ENCODE assay signal across 8 cellular contexts in genomic region chr9:133141833-133142594, GRCh38. TPM values are rescaled to one million over a fixed set of nuclear protein-coding genes. Genes with fewer than 3 reads are reported as not detected.
DNase-seq lines count a peak whose midpoint lies in the region; ATAC-seq and TF ChIP-seq lines count a peak whose summit lies in the region.

No MANE protein-coding gene starts in this region.

- POLR2A ChIA-PET in HEK293 (lab: Yijun Ruan, JAX) = no interaction called here
- POLR2A ChIA-PET in activated CD8-positive, alpha-beta T cell treated with anti-CD3 and anti-CD28 coated beads for 36 hours (lab: Charles Lee) = interaction anchor here (8.5 kb wide), 1 partner anchor 8 kb away, joined by 78 read pairs; no protein-coding TSS in a partner anchor

- CTCF ChIA-PET in HEK293 (lab: Yijun Ruan, JAX) = interaction anchor here (0.6 to 7.0 kb wide), 3 partner anchors 8 to 164 kb away, joined by 4 to 131 read pairs (median 4); no protein-coding TSS in a partner anchor
- CTCF ChIA-PET in activated CD8-positive, alpha-beta T cell treated with anti-CD3 and anti-CD28 coated beads for 36 hours (lab: Charles Lee) = interaction anchor here (3.4 to 8.5 kb wide), 3 partner anchors 11 to 119 kb away, joined by 22 to 376 read pairs (median 177); partner anchors contain the start of gene RALGDS
- CTCF ChIA-PET in Calu3 (lab: Charles Lee) = no interaction called here

- peak overlapping the region; percentile 83 for H3K27ac Mint-ChIP-seq in activated CD8-positive, alpha-beta T cell treated with anti-CD3 and anti-CD28 coated beads for 36 hours
- H3K27ac Mint-ChIP-seq in endothelial cell (ENCODE audit: unreplicated experiment) (peak overlapping the region; percentile 67), Calu3 (ENCODE audit: unreplicated experiment) (no peak overlapping the region)

- H3K4me1 Mint-ChIP-seq in activated CD8-positive, alpha-beta T cell treated with anti-CD3 and anti-CD28 coated beads for 36 hours (ENCODE audit: low read depth) = peaks cover 72% of the 10 kb centered on the region
- H3K4me1 Mint-ChIP-seq in endothelial cell (ENCODE audit: unreplicated experiment) (peaks cover 20% of the 10 kb centered on the region), Calu3 (ENCODE audit: low read depth, unreplicated experiment) (no peaks in the 10 kb centered on the region)

- H3K36me3 Mint-ChIP-seq in activated CD8-positive, alpha-beta T cell treated with anti-CD3 and anti-CD28 coated beads for 36 hours (ENCODE audit: low read depth) = peaks cover 17% of the 10 kb centered on the region
- peaks cover 9% of the 10 kb centered on the region for H3K36me3 Mint-ChIP-seq in endothelial cell (ENCODE audit: low read depth, unreplicated experiment)
- peaks cover 4% of the 10 kb centered on the region for H3K36me3 Mint-ChIP-seq in Calu3 (ENCODE audit: insufficient read depth, unreplicated experiment)

- no peaks in the 10 kb centered on the region for H3K27me3 Mint-ChIP-seq in activated CD8-positive, alpha-beta T cell treated with anti-CD3 and anti-CD28 coated beads for 36 hours
- H3K27me3 Mint-ChIP-seq in endothelial cell (ENCODE audit: unreplicated experiment) (peaks cover 13% of the 10 kb centered on the region), Calu3 (ENCODE audit: unreplicated experiment) (no peaks in the 10 kb centered on the region)

- intact Hi-C loops in activated CD8-positive, alpha-beta T cell treated with anti-CD3 and anti-CD28 coated beads for 36 hours (cut with micrococcal nuclease) = no loop called here
- intact Hi-C loops in Calu3 (cut with micrococcal nuclease; ENCODE audit: unreplicated experiment) = loop anchor here (10.0 kb wide), 1 partner anchor 107 kb away; the partner anchor contains the start of gene GTF3C5

- TF ChIP-seq CTCF in HEK293 (tag by site-specific recombination; IDR thresholded peaks at IDR 0.05) = no peak
- no peak for TF ChIP-seq CTCF in activated CD8-positive, alpha-beta T cell treated with anti-CD3 and anti-CD28 coated beads for 36 hours (IDR thresholded peaks at IDR 0.05)
- no peak for TF ChIP-seq CTCF in endothelial cell (IDR thresholded peaks at IDR 0.05; ENCODE audit: unreplicated experiment)
- no peak for TF ChIP-seq CTCF in Calu3 (IDR thresholded peaks at IDR 0.05; ENCODE audit: unreplicated experiment)

- H3K4me3 Mint-ChIP-seq in activated CD8-positive, alpha-beta T cell treated with anti-CD3 and anti-CD28 coated beads for 36 hours = peak overlapping the region; percentile 47
- H3K4me3 Mint-ChIP-seq in endothelial cell (ENCODE audit: unreplicated experiment) (no peak overlapping the region), Calu3 (ENCODE audit: low read depth, unreplicated experiment) (no peak overlapping the region)

- no peaks in the 10 kb centered on the region for H3K9me3 Mint-ChIP-seq in activated CD8-positive, alpha-beta T cell treated with anti-CD3 and anti-CD28 coated beads for 36 hours
- no peaks in the 10 kb centered on the region for H3K9me3 Mint-ChIP-seq in endothelial cell (ENCODE audit: unreplicated experiment)
- H3K9me3 Mint-ChIP-seq in Calu3 (ENCODE audit: low read depth, unreplicated experiment) = no peaks in the 10 kb centered on the region

- H3K4me1 ChIP-seq in HEK293 (ENCODE audit: control insufficient read depth, insufficient read depth, low read length) = no peaks in the 10 kb centered on the region; the same call in 1 of the 2 replicates

- H3K4me3 ChIP-seq in HEK293 (ENCODE audit: low read depth, low read length) = no peak overlapping the region

- peak; percentile 32 for ATAC-seq in activated CD8-positive, alpha-beta T cell treated with anti-CD3 and anti-CD28 coated beads for 36 hours
- no peak for ATAC-seq in HG03439 (IDR thresholded peaks at IDR 0.05; ENCODE audit: unreplicated experiment)

- no peaks in the 10 kb centered on the region for H3K36me3 ChIP-seq in HEK293 (ENCODE audit: control insufficient read depth in 2 of 2, insufficient read depth in 1 of 2, low read length in 2 of 2)

- no peaks in the 10 kb centered on the region for H3K9me3 ChIP-seq in HEK293 (ENCODE audit: control insufficient read depth, insufficient read depth, low read depth, low read length)

- no peak overlapping the region for H3K27ac ChIP-seq in HEK293 (ENCODE audit: extremely low read depth, low read depth, low read length)

- DNase-seq in activated CD8-positive, alpha-beta T cell treated with anti-CD3 and anti-CD28 coated beads for 36 hours = peak; percentile 86
- DNase-seq in endothelial cell (ENCODE audit: low spot score) (no peak), NCI-H1048 (lab: John Stamatoyannopoulos, UW) (no peak), islet precursor cell (no peak), Calu3 (no peak)
- DNase-seq in stimulated activated CD8-positive, alpha-beta memory T cell treated with anti-CD3 and anti-CD28 coated beads, Interleukin-4, amount 100 ng/mL, for 1 hour (ENCODE audit: low read depth in 2 of 2, low spot score in 1 of 2) = peak; percentile 48 to 65

- no TSS peak for BruUV-seq in Calu3 (replicated peaks; lab: Mats Ljungman, UMichigan)

TF ChIP-seq in HEK293, 187 proteins besides CTCF, POLR2A, EP300 and RAD21 (continues in another document):
- TF ChIP-seq ZNF626 (tag by site-specific recombination; IDR thresholded peaks at IDR 0.05) = no peak
- TF ChIP-seq ZNF658 (tag by site-specific recombination; IDR thresholded peaks at IDR 0.05) = no peak
- TF ChIP-seq ZNF530 (tag by site-specific recombination; IDR thresholded peaks at IDR 0.05; ENCODE audit: low read depth) = no peak
- no peak for TF ChIP-seq ZNF174 (tag by site-specific recombination; IDR thresholded peaks at IDR 0.05)
- no peak for TF ChIP-seq SP3 (tag by site-specific recombination; IDR thresholded peaks at IDR 0.05)
- 0 out of 2 replicates have a peak, but pooled peaks have one; percentile 19 for TF ChIP-seq MYNN (tag by site-specific recombination; IDR thresholded peaks at IDR 0.05; ENCODE audit: borderline replicate concordance)
- TF ChIP-seq REST (tag by site-specific recombination; IDR thresholded peaks at IDR 0.05) = no peak
- TF ChIP-seq, protein P1, sequence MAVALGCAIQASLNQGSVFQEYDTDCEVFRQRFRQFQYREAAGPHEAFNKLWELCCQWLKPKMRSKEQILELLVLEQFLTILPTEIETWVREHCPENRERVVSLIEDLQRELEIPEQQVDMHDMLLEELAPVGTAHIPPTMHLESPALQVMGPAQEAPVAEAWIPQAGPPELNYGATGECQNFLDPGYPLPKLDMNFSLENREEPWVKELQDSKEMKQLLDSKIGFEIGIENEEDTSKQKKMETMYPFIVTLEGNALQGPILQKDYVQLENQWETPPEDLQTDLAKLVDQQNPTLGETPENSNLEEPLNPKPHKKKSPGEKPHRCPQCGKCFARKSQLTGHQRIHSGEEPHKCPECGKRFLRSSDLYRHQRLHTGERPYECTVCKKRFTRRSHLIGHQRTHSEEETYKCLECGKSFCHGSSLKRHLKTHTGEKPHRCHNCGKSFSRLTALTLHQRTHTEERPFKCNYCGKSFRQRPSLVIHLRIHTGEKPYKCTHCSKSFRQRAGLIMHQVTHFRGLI (tag by site-specific recombination; IDR thresholded peaks at IDR 0.05) = 0 out of 2 replicates have a peak, but pooled peaks have one; percentile 54
- TF ChIP-seq, protein P2, sequence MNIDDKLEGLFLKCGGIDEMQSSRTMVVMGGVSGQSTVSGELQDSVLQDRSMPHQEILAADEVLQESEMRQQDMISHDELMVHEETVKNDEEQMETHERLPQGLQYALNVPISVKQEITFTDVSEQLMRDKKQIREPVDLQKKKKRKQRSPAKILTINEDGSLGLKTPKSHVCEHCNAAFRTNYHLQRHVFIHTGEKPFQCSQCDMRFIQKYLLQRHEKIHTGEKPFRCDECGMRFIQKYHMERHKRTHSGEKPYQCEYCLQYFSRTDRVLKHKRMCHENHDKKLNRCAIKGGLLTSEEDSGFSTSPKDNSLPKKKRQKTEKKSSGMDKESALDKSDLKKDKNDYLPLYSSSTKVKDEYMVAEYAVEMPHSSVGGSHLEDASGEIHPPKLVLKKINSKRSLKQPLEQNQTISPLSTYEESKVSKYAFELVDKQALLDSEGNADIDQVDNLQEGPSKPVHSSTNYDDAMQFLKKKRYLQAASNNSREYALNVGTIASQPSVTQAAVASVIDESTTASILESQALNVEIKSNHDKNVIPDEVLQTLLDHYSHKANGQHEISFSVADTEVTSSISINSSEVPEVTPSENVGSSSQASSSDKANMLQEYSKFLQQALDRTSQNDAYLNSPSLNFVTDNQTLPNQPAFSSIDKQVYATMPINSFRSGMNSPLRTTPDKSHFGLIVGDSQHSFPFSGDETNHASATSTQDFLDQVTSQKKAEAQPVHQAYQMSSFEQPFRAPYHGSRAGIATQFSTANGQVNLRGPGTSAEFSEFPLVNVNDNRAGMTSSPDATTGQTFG (tag by site-specific recombination; IDR thresholded peaks at IDR 0.05; ENCODE audit: borderline replicate concordance) = no peak

RNA-seq across cellular contexts. Expression of gene RALGDS, which starts 21.0 kb away (rescaled TPM):
- 10 to 100 TPM; 80.5 to 88.2 TPM for total RNA-seq in activated CD8-positive, alpha-beta T cell treated with anti-CD3 and anti-CD28 coated beads for 36 hours
- total RNA-seq in endothelial cell (ENCODE audit: unreplicated experiment) (80.6 TPM), Calu3 (2022) (13.7 and 18.2 TPM in 2 replicates)

RNA-seq across cellular contexts. Expression of gene GBGT1, which starts 21.7 kb away (rescaled TPM):
- total RNA-seq in activated CD8-positive, alpha-beta T cell treated with anti-CD3 and anti-CD28 coated beads for 36 hours = 1 to 10 TPM; 3.6 to 4.1 TPM
- 98.4 TPM for total RNA-seq in endothelial cell (ENCODE audit: unreplicated experiment)
- total RNA-seq in Calu3 (2022) = not detected in 2 replicates

Comparison
In these comparisons a context has a peak if more than half of its experiments do, and no peak if none do; other contexts are left out.
1. DNase-seq: peak in activated CD8-positive, alpha-beta T cell treated with anti-CD3 and anti-CD28 coated beads for 36 hours (single experiment) and stimulated activated CD8-positive, alpha-beta memory T cell treated with anti-CD3 and anti-CD28 coated beads, Interleukin-4, amount 100 ng/mL, for 1 hour (2 of 2); none in endothelial cell (single experiment), NCI-H1048 (single experiment), islet precursor cell (single experiment) and Calu3 (single experiment).
2. RNA of gene GBGT1, which starts 21.7 kb away (total RNA-seq): 98.4 TPM in endothelial cell (single experiment); 3.6 to 4.1 TPM in activated CD8-positive, alpha-beta T cell treated with anti-CD3 and anti-CD28 coated beads for 36 hours and not detected in Calu3; every median in the first group is over 10 times any median in the second.